8 cellular contexts compared by ENCODE assay signal in genomic region chr2:196925445-196925767, GRCh38. TPM values are rescaled to one million over a fixed set of nuclear protein-coding genes. Genes with fewer than 3 reads are reported as not detected.
A peak's percentile ranks its signal among the peaks of the same experiment; 100 is the strongest.
DNase-seq lines count a peak whose midpoint lies in the region; ATAC-seq and TF ChIP-seq lines count a peak whose summit lies in the region.

No MANE protein-coding gene starts in this region.

- peak overlapping the region; percentile 88 for H3K4me3 ChIP-seq in CD8-positive, alpha-beta T cell (ENCODE audit: low read depth, low read length)
- peak overlapping the region; percentile 86 for H3K4me3 ChIP-seq in Karpas-422 (ENCODE audit: low read length)
- H3K4me3 ChIP-seq in cardiac fibroblast (replicated peaks in 1 of 2; ENCODE audit: low read depth in 2 of 2, low read length in 2 of 2): peak overlapping the region; percentile 94 to 98
- H3K4me3 ChIP-seq in mononuclear cell (ENCODE audit: low read length): peak overlapping the region; percentile 85

- peak overlapping the region; percentile 85 for H3K9ac ChIP-seq in Karpas-422 (ENCODE audit: low read length)

- no peaks in the 10 kb centered on the region for H3K9me2 ChIP-seq in Karpas-422 (replicated peaks; ENCODE audit: insufficient read depth, low read length)

- no peak for DNase-seq in CD8-positive, alpha-beta T cell
- DNase-seq in Karpas-422 (peak; percentile 68), cardiac fibroblast (ENCODE audit: low read depth in 2 of 2) (peak; percentile 13 to 36), NOMO-1 treated with DMSO at 0.1 percent for 48 hours (lab: John Stamatoyannopoulos, UW; ENCODE audit: unreplicated experiment) (no peak), left colon (no peak), SKM-1 (lab: John Stamatoyannopoulos, UW; ENCODE audit: unreplicated experiment) (no peak)
- no peak for DNase-seq in stimulated activated CD4-positive, alpha-beta T cell treated with anti-CD3 and anti-CD28 coated beads, Interleukin-2, amount 100 ng/mL, for 24 hours

- no peak overlapping the region for H2AFZ ChIP-seq in Karpas-422 (ENCODE audit: low read length)

- H3K27ac ChIP-seq in CD8-positive, alpha-beta T cell (ENCODE audit: low read depth, low read length): no peak overlapping the region
- H3K27ac ChIP-seq in Karpas-422 (ENCODE audit: low read length): 0 out of 2 replicates have a peak overlapping the region, but pooled peaks have one; percentile 62

- intact Hi-C loops in CD8-positive, alpha-beta T cell (cut with DNase I, micrococcal nuclease): loop anchor here (1.0 to 10.0 kb wide), 7 partner anchors 9 to 779 kb away; partner anchors contain the start of genes CCDC150 (in 1 of the 2), HSPD1 (in 1 of the 2) and MARS2 (in 1 of the 2)
- intact Hi-C loops in left colon (cut with DNase I, micrococcal nuclease): no loop called here

- ATAC-seq in CD8-positive, alpha-beta T cell: no peak
- ATAC-seq in left colon: no peak

- H3K4me1 Mint-ChIP-seq in CD8-positive, alpha-beta T cell (ENCODE audit: low read depth): peaks cover 39% of the 10 kb centered on the region

- CTCF ChIA-PET in CD8-positive, alpha-beta T cell (lab: Charles Lee): interaction anchor here (2.9 kb wide), 1 partner anchor 10 kb away, joined by 11 read pairs; no protein-coding TSS in a partner anchor

- H3K9me3 Mint-ChIP-seq in CD8-positive, alpha-beta T cell: no peaks in the 10 kb centered on the region

- TF ChIP-seq CTCF in CD8-positive, alpha-beta T cell (IDR thresholded peaks at IDR 0.05): no peak
- no peak for TF ChIP-seq CTCF in cardiac fibroblast (IDR thresholded peaks at IDR 0.05; ENCODE audit: low read depth, low read length)

- peaks cover 61% of the 10 kb centered on the region for H3K79me2 ChIP-seq in Karpas-422 (ENCODE audit: low read length)

- peak overlapping the region; percentile 81 for H3K4me2 ChIP-seq in Karpas-422 (ENCODE audit: low read depth, low read length, poor library complexity, severe bottlenecking)

- peaks cover 12% of the 10 kb centered on the region for H3K36me3 Mint-ChIP-seq in CD8-positive, alpha-beta T cell

- H3K27me3 Mint-ChIP-seq in CD8-positive, alpha-beta T cell (ENCODE audit: low read depth): no peaks in the 10 kb centered on the region

- H3K36me3 ChIP-seq in CD8-positive, alpha-beta T cell (ENCODE audit: insufficient read depth, low read length): no peaks in the 10 kb centered on the region
- H3K36me3 ChIP-seq in Karpas-422 (ENCODE audit: insufficient read depth, low read length): peaks cover 4% of the 10 kb centered on the region

- peak overlapping the region; percentile 90 for H3K27ac Mint-ChIP-seq in CD8-positive, alpha-beta T cell

- POLR2A ChIA-PET in CD8-positive, alpha-beta T cell (lab: Charles Lee): interaction anchor here (1.0 kb wide), 1 partner anchor 9 kb away, joined by 3 read pairs; no protein-coding TSS in a partner anchor

- peak overlapping the region; percentile 97 for H3K4me3 Mint-ChIP-seq in CD8-positive, alpha-beta T cell

- no peaks in the 10 kb centered on the region for H4K20me1 ChIP-seq in Karpas-422 (ENCODE audit: insufficient read depth, low read depth, low read length)

- no peaks in the 10 kb centered on the region for H3K27me3 ChIP-seq in CD8-positive, alpha-beta T cell (ENCODE audit: insufficient read depth, low read length)
- H3K27me3 ChIP-seq in Karpas-422 (ENCODE audit: low read length): no peaks in the 10 kb centered on the region
- no peaks in the 10 kb centered on the region for H3K27me3 ChIP-seq in mononuclear cell (ENCODE audit: insufficient read depth, low read length)

- H3K9me3 ChIP-seq in CD8-positive, alpha-beta T cell (ENCODE audit: low read length): no peaks in the 10 kb centered on the region
- H3K9me3 ChIP-seq in Karpas-422 (ENCODE audit: low read length) (no peaks in the 10 kb centered on the region), mononuclear cell (ENCODE audit: low read depth, low read length) (no peaks in the 10 kb centered on the region)

- peaks cover 23% of the 10 kb centered on the region for H3K4me1 ChIP-seq in CD8-positive, alpha-beta T cell (ENCODE audit: insufficient read depth, low read length)
- H3K4me1 ChIP-seq in Karpas-422 (ENCODE audit: low read length): peaks cover 38% of the 10 kb centered on the region
- H3K4me1 ChIP-seq in mononuclear cell (ENCODE audit: insufficient read depth, low read length): peaks cover 17% of the 10 kb centered on the region

RNA-seq across cellular contexts. Expression of gene PGAP1, which starts 1.1 kb away (rescaled TPM):
- 10 to 100 TPM; 11.6 to 12.3 TPM for total RNA-seq in CD8-positive, alpha-beta T cell
- total RNA-seq in Karpas-422 (2014; rRNA removed; shearing (Covaris generic); ENCODE audit: low replicate concordance): 6.5 and 22.4 TPM in 2 replicates
- total RNA-seq in mononuclear cell (8.8 TPM), left colon (10 to 100 TPM; 15.0 to 17.2 TPM)

Comparison
In these comparisons a context has a peak if more than half of its experiments do, and no peak if none do; other contexts are left out.
1. DNase-seq: peak in Karpas-422 (single experiment) and cardiac fibroblast (2 of 2); none in CD8-positive, alpha-beta T cell (0 of 7), stimulated activated CD4-positive, alpha-beta T cell treated with anti-CD3 and anti-CD28 coated beads, Interleukin-2, amount 100 ng/mL, for 24 hours (0 of 2), NOMO-1 treated with DMSO at 0.1 percent for 48 hours (single experiment), left colon (0 of 2) and SKM-1 (single experiment).
2. intact Hi-C loops: an anchor here in CD8-positive, alpha-beta T cell (1.0 to 10.0 kb wide); none called in left colon.
3. Peak in every context shown above with its lines, with median percentiles within 50 percentile points of each other: H3K4me3 ChIP-seq.